8 cellular contexts compared by ENCODE assay signal in genomic region chr2:75709297-75709696, GRCh38. TPM values are rescaled to one million over a fixed set of nuclear protein-coding genes. Genes with fewer than 3 reads are reported as not detected.
A peak's percentile ranks its signal among the peaks of the same experiment; 100 is the strongest.
DNase-seq lines count a peak whose midpoint lies in the region; ATAC-seq, FAIRE-seq and TF ChIP-seq lines count a peak whose summit lies in the region.

No MANE protein-coding gene starts in this region.

- CTCF ChIA-PET in activated CD4-positive, alpha-beta T cell treated with anti-CD3 and anti-CD28 coated beads, Interleukin-2, amount 10 ng/mL, durations not matched to agents 7 days and 5 days (lab: Charles Lee): interaction anchor here (1.5 kb wide), 1 partner anchor 33 kb away, joined by 3 read pairs; no protein-coding TSS in a partner anchor
- CTCF ChIA-PET in PC-9 (lab: Charles Lee): no interaction called here

- H3K27ac ChIP-seq in PC-9 (no peak overlapping the region), esophagus muscularis mucosa (replicated peaks in 1 of 4) (no peak overlapping the region), smooth muscle cell (ENCODE audit: low read depth) (no peak overlapping the region), small intestine (ENCODE audit: low read depth in 1 of 2, low read length in 1 of 2) (no peak overlapping the region)

- ATAC-seq in GM18907 (IDR thresholded peaks at IDR 0.05; ENCODE audit: unreplicated experiment): no peak

- intact Hi-C loops in PC-9 (cut with micrococcal nuclease; ENCODE audit: unreplicated experiment) (no loop called here), esophagus muscularis mucosa (cut with DNase I) (loop anchor here (5.0 kb wide), 1 partner anchor 62 kb away; the partner anchor contains the start of gene MRPL19)

- H3K36me3 Mint-ChIP-seq in activated CD4-positive, alpha-beta T cell treated with anti-CD3 and anti-CD28 coated beads, Interleukin-2, amount 10 ng/mL, durations not matched to agents 7 days and 5 days (ENCODE audit: low read depth): peaks cover 24% of the 10 kb centered on the region

- no peaks in the 10 kb centered on the region for H3K9me2 ChIP-seq in PC-9 (ENCODE audit: insufficient read depth)

- no peaks in the 10 kb centered on the region for H4K20me1 ChIP-seq in PC-9 (ENCODE audit: insufficient read depth)
- H4K20me1 ChIP-seq in smooth muscle cell (ENCODE audit: low read depth): no peaks in the 10 kb centered on the region

- 57% methylated on average over 3 of the region's 3 CpGs for whole genome bisulfite sequencing in esophagus muscularis mucosa
- WGBS in smooth muscle cell (ENCODE audit: low lambda C conversion rate): 74% methylated on average over 3 of the region's 3 CpGs
- 13 to 30% (median 15%) methylated on average over 3 of the region's 3 CpGs for WGBS in small intestine, 3 donors

- peaks cover 38% of the 10 kb centered on the region for H3K4me1 Mint-ChIP-seq in activated CD4-positive, alpha-beta T cell treated with anti-CD3 and anti-CD28 coated beads, Interleukin-2, amount 10 ng/mL, durations not matched to agents 7 days and 5 days

- POLR2A ChIA-PET in activated CD4-positive, alpha-beta T cell treated with anti-CD3 and anti-CD28 coated beads, Interleukin-2, amount 10 ng/mL, durations not matched to agents 7 days and 5 days (lab: Charles Lee): no interaction called here
- POLR2A ChIA-PET in PC-9 (lab: Charles Lee; ENCODE audit: unreplicated experiment): no interaction called here

- peak overlapping the region; percentile 94 for H3K4me2 ChIP-seq in PC-9
- H3K4me2 ChIP-seq in smooth muscle cell: peak overlapping the region; percentile 87

- no peak for TF ChIP-seq POLR2A in esophagus muscularis mucosa (IDR thresholded peaks at IDR 0.05; ENCODE audit: low read depth)

- no peak overlapping the region for H3K9ac ChIP-seq in smooth muscle cell (ENCODE audit: low read depth)

- H3K4me3 ChIP-seq in PC-9 (peak overlapping the region; percentile 69), esophagus muscularis mucosa (peak overlapping the region; percentile 59 to 81 (median 73)), smooth muscle cell (peak overlapping the region; percentile 62), small intestine (ENCODE audit: low read depth in 1 of 2, low read length in 2 of 2) (no peak overlapping the region)

- TF ChIP-seq CTCF in PC-9 (conservative IDR thresholded peaks at IDR 0.05): no peak
- TF ChIP-seq CTCF in esophagus muscularis mucosa (IDR thresholded peaks at IDR 0.05): no peak
- no peak for TF ChIP-seq CTCF in smooth muscle cell (IDR thresholded peaks at IDR 0.05; ENCODE audit: borderline replicate concordance, insufficient read depth, poor library complexity, severe bottlenecking)

- no peak for TF ChIP-seq EP300 in esophagus muscularis mucosa (IDR thresholded peaks at IDR 0.05)

- FAIRE-seq in small intestine (lab: Jason Lieb, UNC): no peak

- H3K36me3 ChIP-seq in PC-9 (ENCODE audit: low read depth) (0 out of 2 replicates have a peak, but pooled peaks cover 1% of the 10 kb centered on the region), esophagus muscularis mucosa (peaks cover 5 to 21% (median 14%) of the 10 kb centered on the region in 4 donors), smooth muscle cell (ENCODE audit: low read depth) (no peaks in the 10 kb centered on the region), small intestine (ENCODE audit: control insufficient read depth in 2 of 2, insufficient read depth in 2 of 2, low read length in 2 of 2) (peaks cover 0 to 2% of the 10 kb centered on the region in 2 donors)

- peaks cover 30% of the 10 kb centered on the region for H3K4me1 ChIP-seq in PC-9 (replicated peaks; ENCODE audit: insufficient read depth)
- peaks cover 3 to 30% (median 22%) of the 10 kb centered on the region in 4 donors for H3K4me1 ChIP-seq in esophagus muscularis mucosa
- peaks cover 17% of the 10 kb centered on the region for H3K4me1 ChIP-seq in smooth muscle cell (ENCODE audit: low read depth)
- H3K4me1 ChIP-seq in small intestine (ENCODE audit: control insufficient read depth in 2 of 2, insufficient read depth in 1 of 2, low read depth in 1 of 2, low read length in 1 of 2): peaks cover 0 to 3% of the 10 kb centered on the region in 2 donors

- H3K27ac Mint-ChIP-seq in activated CD4-positive, alpha-beta T cell treated with anti-CD3 and anti-CD28 coated beads, Interleukin-2, amount 10 ng/mL, durations not matched to agents 7 days and 5 days: peak overlapping the region; percentile 51

- H2AFZ ChIP-seq in PC-9: peak overlapping the region; percentile 95; the same call in 1 of the 2 replicates
- no peak overlapping the region for H2AFZ ChIP-seq in smooth muscle cell (ENCODE audit: low read depth)

- H3K27me3 ChIP-seq in PC-9 (ENCODE audit: insufficient read depth, low read depth) (no peaks in the 10 kb centered on the region), esophagus muscularis mucosa (no peaks in the 10 kb centered on the region), smooth muscle cell (ENCODE audit: low read depth) (no peaks in the 10 kb centered on the region), small intestine (ENCODE audit: control insufficient read depth in 2 of 2, insufficient read depth in 2 of 2, low read length in 2 of 2) (no peaks in the 10 kb centered on the region)

- peak overlapping the region; percentile 65 for H3K4me3 Mint-ChIP-seq in activated CD4-positive, alpha-beta T cell treated with anti-CD3 and anti-CD28 coated beads, Interleukin-2, amount 10 ng/mL, durations not matched to agents 7 days and 5 days

- no peak for DNase-seq in activated CD4-positive, alpha-beta T cell treated with anti-CD3 and anti-CD28 coated beads, Interleukin-2, amount 10 ng/mL, durations not matched to agents 7 days and 5 days
- no peak for DNase-seq in activated CD4-positive, alpha-beta T cell treated with anti-CD3 and anti-CD28 coated beads for 4 hours
- DNase-seq in PC-9: peak in 1 of 2 experiments; percentile 30
- no peak for DNase-seq in esophagus muscularis mucosa (ENCODE audit: extremely low spot score)
- no peak for DNase-seq in smooth muscle cell (lab: John Stamatoyannopoulos, UW; ENCODE audit: unreplicated experiment)
- no peak for DNase-seq in small intestine
- DNase-seq in retina: no peak

- peaks cover 36% of the 10 kb centered on the region for H3K79me2 ChIP-seq in PC-9 (ENCODE audit: low read depth)
- no peaks in the 10 kb centered on the region for H3K79me2 ChIP-seq in smooth muscle cell (ENCODE audit: low read depth)

- no peaks in the 10 kb centered on the region for H3K9me3 Mint-ChIP-seq in activated CD4-positive, alpha-beta T cell treated with anti-CD3 and anti-CD28 coated beads, Interleukin-2, amount 10 ng/mL, durations not matched to agents 7 days and 5 days

- H3K27me3 Mint-ChIP-seq in activated CD4-positive, alpha-beta T cell treated with anti-CD3 and anti-CD28 coated beads, Interleukin-2, amount 10 ng/mL, durations not matched to agents 7 days and 5 days: no peaks in the 10 kb centered on the region

- H3K9me3 ChIP-seq in PC-9 (ENCODE audit: insufficient read depth, low read depth) (no peaks in the 10 kb centered on the region), esophagus muscularis mucosa (no peaks in the 10 kb centered on the region), smooth muscle cell (replicated peaks; ENCODE audit: low read depth) (no peaks in the 10 kb centered on the region), small intestine (ENCODE audit: control insufficient read depth, low read depth) (no peaks in the 10 kb centered on the region)

- peaks cover 11% of the 10 kb centered on the region for H3F3A ChIP-seq in PC-9 (ENCODE audit: insufficient read depth, low read depth)
- no peaks in the 10 kb centered on the region for H3F3A ChIP-seq in smooth muscle cell (ENCODE audit: low read depth)

- no TSS peak for BruUV-seq in PC-9 (replicated peaks; lab: Mats Ljungman, UMichigan)

RNA-seq across cellular contexts. Expression of gene GCFC2, which starts 1.4 kb away (rescaled TPM):
- 10 to 100 TPM; 23.1 to 25.4 TPM for total RNA-seq in activated CD4-positive, alpha-beta T cell treated with anti-CD3 and anti-CD28 coated beads, Interleukin-2, amount 10 ng/mL, durations not matched to agents 7 days and 5 days
- total RNA-seq in PC-9 (2021): 15.7 and 20.0 TPM in 2 replicates
- total RNA-seq in esophagus muscularis mucosa: 10 to 100 TPM; 19.4 to 23.3 (median 22.2) TPM
- 11.2 and 11.5 TPM in 2 replicates for total RNA-seq in smooth muscle cell
- 5.7 and 7.7 TPM in 2 replicates for polyA plus RNA-seq in smooth muscle cell
- polyA plus RNA-seq in small intestine: 10 to 100 TPM in 1 of 3 donors, 1 to 10 TPM in 2; 8.9 to 11.2 (median 9.7) TPM

Comparison
In these comparisons a context has a peak if more than half of its experiments do, and no peak if none do; other contexts are left out.
1. H3K4me3 ChIP-seq: peak in PC-9 (single experiment), esophagus muscularis mucosa (4 of 4) and smooth muscle cell (single experiment); none in small intestine (0 of 2).